Comparison of ENCODE assay signal across 15 cellular contexts in genomic region chr15:48574187-48574586, GRCh38.
DNase-seq lines count a peak whose midpoint lies in the region; ATAC-seq and TF ChIP-seq lines count a peak whose summit lies in the region.
"Had no signal": no experiment of that assay in that cellular context is flagged by ENCODE, and none has a peak within 500 bp of the region (broad histone marks: within the 10 kb centered on the region; RNA-seq: fewer than 3 reads in every experiment).

No MANE protein-coding gene starts in this region.

- peaks cover 17% of the 10 kb centered on the region for H3K79me2 ChIP-seq in smooth muscle cell (ENCODE audit: low read depth)

- H3K4me1 ChIP-seq in BE2C (peaks cover 16% of the 10 kb centered on the region), smooth muscle cell (ENCODE audit: low read depth) (peaks cover 13% of the 10 kb centered on the region)
- H3K4me1 ChIP-seq: BLaER1 treated with 17β-estradiol and CSF1 and Interleukin-3, amounts not matched to agents 10 nM and 100 nM had no signal

- DNase-seq in BE2C: peak; percentile 76
- peak; percentile 92 for DNase-seq in SK-N-DZ (ENCODE audit: low spot score)
- no peak for DNase-seq in chondrocyte (ENCODE audit: low spot score)
- no peak for DNase-seq in osteocyte (ENCODE audit: extremely low spot score, unreplicated experiment)
- DNase-seq in smooth muscle cell (lab: John Stamatoyannopoulos, UW; ENCODE audit: unreplicated experiment): no peak
- DNase-seq in NCI-H2029 treated with DMSO at 0.1 percent for 48 hours (lab: John Stamatoyannopoulos, UW): no peak
- DNase-seq: 8988T; Calu3; CD8-positive, alpha-beta T cell; DMS79 treated with DMSO at 0.1 percent for 48 hours; GF-D8; H9 had no signal

- H3K27me3 Mint-ChIP-seq in chondrocyte (ENCODE audit: low read depth) (no peaks in the 10 kb centered on the region), osteocyte (ENCODE audit: unreplicated experiment) (no peaks in the 10 kb centered on the region)

- no peak for TF ChIP-seq CTCF in BE2C (IDR thresholded peaks at IDR 0.05; ENCODE audit: low read depth, low read length)
- TF ChIP-seq CTCF in chondrocyte (IDR thresholded peaks at IDR 0.05): no peak
- no peak for TF ChIP-seq CTCF in osteocyte (IDR thresholded peaks at IDR 0.05)
- TF ChIP-seq CTCF in smooth muscle cell (IDR thresholded peaks at IDR 0.05; ENCODE audit: borderline replicate concordance, insufficient read depth, poor library complexity, severe bottlenecking): no peak

- H3K36me3 ChIP-seq in BE2C (no peaks in the 10 kb centered on the region), smooth muscle cell (ENCODE audit: low read depth) (peaks cover 12% of the 10 kb centered on the region)
- H3K36me3 ChIP-seq: BLaER1 treated with 17β-estradiol and CSF1 and Interleukin-3, amounts not matched to agents 10 nM and 100 nM had no signal

- no peaks in the 10 kb centered on the region for H3K9me3 ChIP-seq in BE2C
- H3K9me3 ChIP-seq in smooth muscle cell (replicated peaks; ENCODE audit: low read depth): no peaks in the 10 kb centered on the region
- H3K9me3 ChIP-seq: BLaER1 treated with 17β-estradiol and CSF1 and Interleukin-3, amounts not matched to agents 10 nM and 100 nM had no signal

- H3F3A ChIP-seq in smooth muscle cell (ENCODE audit: low read depth): no peaks in the 10 kb centered on the region

- H3K4me2 ChIP-seq in smooth muscle cell: no peak overlapping the region
- H3K4me2 ChIP-seq: BLaER1 treated with 17β-estradiol and CSF1 and Interleukin-3, amounts not matched to agents 10 nM and 100 nM had no signal

- peaks cover 51% of the 10 kb centered on the region for H3K4me1 Mint-ChIP-seq in chondrocyte (ENCODE audit: low read depth)
- H3K4me1 Mint-ChIP-seq in osteocyte (ENCODE audit: unreplicated experiment): peaks cover 52% of the 10 kb centered on the region

- H3K27ac Mint-ChIP-seq in chondrocyte (ENCODE audit: unreplicated experiment) (peak overlapping the region; percentile 46), osteocyte (ENCODE audit: unreplicated experiment) (peak overlapping the region; percentile 34)
- H3K27ac Mint-ChIP-seq: CD8-positive, alpha-beta T cell; H9 had no signal

- H3K36me3 Mint-ChIP-seq in chondrocyte (ENCODE audit: low read depth) (peaks cover 39% of the 10 kb centered on the region), osteocyte (ENCODE audit: unreplicated experiment) (peaks cover 56% of the 10 kb centered on the region)
- H3K36me3 Mint-ChIP-seq: CD8-positive, alpha-beta T cell had no signal

- H3K4me3 ChIP-seq in BE2C (ENCODE audit: low read depth, low read length): peak overlapping the region; percentile 9; the same call in 1 of the 2 replicates
- no peak overlapping the region for H3K4me3 ChIP-seq in smooth muscle cell
- H3K4me3 ChIP-seq: BLaER1 treated with 17β-estradiol and CSF1 and Interleukin-3, amounts not matched to agents 10 nM and 100 nM had no signal

- no peak overlapping the region for H2AFZ ChIP-seq in smooth muscle cell (ENCODE audit: low read depth)

- H4K20me1 ChIP-seq in smooth muscle cell (ENCODE audit: low read depth): peaks cover 4% of the 10 kb centered on the region
- H4K20me1 ChIP-seq: BLaER1 treated with 17β-estradiol and CSF1 and Interleukin-3, amounts not matched to agents 10 nM and 100 nM had no signal

- H3K27ac ChIP-seq in smooth muscle cell (ENCODE audit: low read depth): no peak overlapping the region
- H3K27ac ChIP-seq: BLaER1 treated with 17β-estradiol and CSF1 and Interleukin-3, amounts not matched to agents 10 nM and 100 nM; HL-60 had no signal

- H3K4me3 Mint-ChIP-seq in chondrocyte (ENCODE audit: unreplicated experiment) (no peak overlapping the region), osteocyte (ENCODE audit: unreplicated experiment) (no peak overlapping the region)
- H3K4me3 Mint-ChIP-seq: CD8-positive, alpha-beta T cell; H9 had no signal

- H3K9me3 Mint-ChIP-seq in chondrocyte (ENCODE audit: low read depth) (peaks cover under 1% of the 10 kb centered on the region), osteocyte (ENCODE audit: unreplicated experiment) (peaks cover 1% of the 10 kb centered on the region)
- H3K9me3 Mint-ChIP-seq: CD8-positive, alpha-beta T cell; H9 had no signal

- no peak for ATAC-seq in HG03135 (IDR thresholded peaks at IDR 0.05; ENCODE audit: unreplicated experiment)
- ATAC-seq: CD8-positive, alpha-beta T cell had no signal

- no peak overlapping the region for H3K9ac ChIP-seq in smooth muscle cell (ENCODE audit: low read depth)
- H3K9ac ChIP-seq: BLaER1 treated with 17β-estradiol and CSF1 and Interleukin-3, amounts not matched to agents 10 nM and 100 nM had no signal

- H3K27me3 ChIP-seq in BE2C (no peaks in the 10 kb centered on the region), smooth muscle cell (ENCODE audit: low read depth) (no peaks in the 10 kb centered on the region)
- H3K27me3 ChIP-seq: BLaER1 treated with 17β-estradiol and CSF1 and Interleukin-3, amounts not matched to agents 10 nM and 100 nM had no signal

Comparison
In these comparisons a context has a peak if more than half of its experiments do, and no peak if none do; other contexts are left out.
1. DNase-seq: peak in BE2C (single experiment) and SK-N-DZ (single experiment); none in chondrocyte (single experiment), osteocyte (single experiment), smooth muscle cell (single experiment) and NCI-H2029 treated with DMSO at 0.1 percent for 48 hours (single experiment).